ENCODE assay signal across 8 cellular contexts in genomic region chr1:21703318-21703963, GRCh38. TPM values are rescaled to one million over a fixed set of nuclear protein-coding genes. Genes with fewer than 3 reads are reported as not detected.
A peak's percentile ranks its signal among the peaks of the same experiment; 100 is the strongest.
DNase-seq lines count a peak whose midpoint lies in the region; ATAC-seq and TF ChIP-seq lines count a peak whose summit lies in the region.

No MANE protein-coding gene starts in this region.

- H3K27ac Mint-ChIP-seq in MCF 10A (ENCODE audit: low read depth, unreplicated experiment) = peak overlapping the region; percentile 15
- H3K27ac Mint-ChIP-seq in naive thymus-derived CD4-positive, alpha-beta T cell = peak overlapping the region in 1 of 9 donors; percentile 4

- DNase-seq in MCF 10A (ENCODE audit: unreplicated experiment) (peak; percentile 50), breast epithelium (ENCODE audit: low spot score in 2 of 2) (no peak), NCI-H1694 (lab: John Stamatoyannopoulos, UW) (peak; percentile 11), cardiac fibroblast (ENCODE audit: low read depth in 2 of 2) (peak; percentile 70 to 79), GOT3 (lab: John Stamatoyannopoulos, UW) (no peak), left ventricle myocardium superior (no peak), sciatic nerve (ENCODE audit: low spot score) (no peak)
- DNase-seq in naive thymus-derived CD4-positive, alpha-beta T cell = peak in 2 of 9 donors; percentile 5 to 8

- BruUV-seq in MCF 10A (replicated peaks; lab: Mats Ljungman, UMichigan) = no TSS peak

- TF ChIP-seq POLR2A in breast epithelium (IDR thresholded peaks at IDR 0.05) = no peak

- CTCF ChIA-PET in MCF 10A (lab: Yijun Ruan, JAX) = interaction anchor here (0.6 to 1.7 kb wide), 11 partner anchors 10 to 319 kb away, joined by 3 to 6 read pairs (median 4); no protein-coding TSS in a partner anchor
- CTCF ChIA-PET in naive thymus-derived CD4-positive, alpha-beta T cell (lab: Charles Lee) = interaction anchor here (0.5 kb wide), 1 partner anchor 53 kb away, joined by 4 read pairs; no protein-coding TSS in a partner anchor

- no peaks in the 10 kb centered on the region for H3K27me3 ChIP-seq in breast epithelium
- no peaks in the 10 kb centered on the region for H3K27me3 ChIP-seq in naive thymus-derived CD4-positive, alpha-beta T cell (ENCODE audit: control insufficient read depth in 2 of 2, insufficient read depth in 2 of 2, low read length in 2 of 2)

- no peaks in the 10 kb centered on the region for H3K27me3 Mint-ChIP-seq in MCF 10A (ENCODE audit: insufficient read depth, unreplicated experiment)
- H3K27me3 Mint-ChIP-seq in naive thymus-derived CD4-positive, alpha-beta T cell = no peaks in the 10 kb centered on the region

- peaks cover 88% of the 10 kb centered on the region for H3K36me3 Mint-ChIP-seq in MCF 10A (ENCODE audit: insufficient read depth, unreplicated experiment)
- H3K36me3 Mint-ChIP-seq in naive thymus-derived CD4-positive, alpha-beta T cell = peaks cover 11 to 60% (median 24%) of the 10 kb centered on the region in 5 donors

- POLR2A ChIA-PET in MCF 10A (lab: Yijun Ruan, JAX) = interaction anchor here (0.6 kb wide), 1 partner anchor 30 kb away, joined by 4 read pairs; no protein-coding TSS in a partner anchor
- POLR2A ChIA-PET in naive thymus-derived CD4-positive, alpha-beta T cell (lab: Charles Lee) = no interaction called here

- TF ChIP-seq CTCF in MCF 10A (IDR thresholded peaks at IDR 0.05; ENCODE audit: unreplicated experiment) (peak; percentile 44), breast epithelium (IDR thresholded peaks at IDR 0.05) (no peak), cardiac fibroblast (IDR thresholded peaks at IDR 0.05; ENCODE audit: low read depth, low read length) (peak; percentile 54)

- H3K4me1 ChIP-seq in breast epithelium = no peaks in the 10 kb centered on the region
- no peaks in the 10 kb centered on the region for H3K4me1 ChIP-seq in naive thymus-derived CD4-positive, alpha-beta T cell (ENCODE audit: control insufficient read depth in 2 of 2, insufficient read depth in 2 of 2, low read length in 2 of 2)

- ATAC-seq in naive thymus-derived CD4-positive, alpha-beta T cell = peak; percentile 44
- ATAC-seq in left ventricle myocardium superior (no peak), sciatic nerve (no peak)

- H3K4me1 Mint-ChIP-seq in MCF 10A (ENCODE audit: insufficient read depth, unreplicated experiment) = no peaks in the 10 kb centered on the region
- H3K4me1 Mint-ChIP-seq in naive thymus-derived CD4-positive, alpha-beta T cell = peaks cover 0 to 24% (median 0%) of the 10 kb centered on the region in 7 donors

- H3K4me3 Mint-ChIP-seq in MCF 10A (ENCODE audit: unreplicated experiment) = no peak overlapping the region
- no peak overlapping the region for H3K4me3 Mint-ChIP-seq in naive thymus-derived CD4-positive, alpha-beta T cell

- no peaks in the 10 kb centered on the region for H3K9me3 Mint-ChIP-seq in MCF 10A (ENCODE audit: unreplicated experiment)
- no peaks in the 10 kb centered on the region for H3K9me3 Mint-ChIP-seq in naive thymus-derived CD4-positive, alpha-beta T cell

- peaks cover 3% of the 10 kb centered on the region for H3K36me3 ChIP-seq in breast epithelium
- H3K36me3 ChIP-seq in naive thymus-derived CD4-positive, alpha-beta T cell (ENCODE audit: control insufficient read depth in 2 of 3, insufficient read depth in 3 of 3, low read length in 3 of 3) = peaks cover 9 to 72% (median 23%) of the 10 kb centered on the region in 3 experiments

- H3K4me3 ChIP-seq in breast epithelium = no peak overlapping the region
- H3K4me3 ChIP-seq in cardiac fibroblast (replicated peaks in 1 of 2; ENCODE audit: low read depth in 2 of 2, low read length in 2 of 2) = no peak overlapping the region
- H3K4me3 ChIP-seq in naive thymus-derived CD4-positive, alpha-beta T cell (ENCODE audit: low read length) = no peak overlapping the region

- intact Hi-C loops in MCF 10A (cut with micrococcal nuclease) (loop anchor here (1.0 to 5.0 kb wide), 3 partner anchors 79 to 319 kb away; no protein-coding TSS in a partner anchor), breast epithelium (cut with DNase I; ENCODE audit: low total_unique reads) (no loop called here), left ventricle myocardium superior (cut with micrococcal nuclease) (no loop called here), sciatic nerve (cut with DNase I) (no loop called here)
- intact Hi-C loops in naive thymus-derived CD4-positive, alpha-beta T cell (cut with micrococcal nuclease) = loop anchor here (1.0 to 5.0 kb wide), 4 partner anchors 79 to 319 kb away; partner anchors contain the start of gene USP48 (in 1 of the 2)

- H3K27ac ChIP-seq in breast epithelium = no peak overlapping the region
- H3K27ac ChIP-seq in naive thymus-derived CD4-positive, alpha-beta T cell (ENCODE audit: low read depth, low read length) = no peak overlapping the region

- H3K9me3 ChIP-seq in breast epithelium = no peaks in the 10 kb centered on the region
- no peaks in the 10 kb centered on the region for H3K9me3 ChIP-seq in naive thymus-derived CD4-positive, alpha-beta T cell (ENCODE audit: control insufficient read depth in 2 of 3, low read length in 3 of 3)

RNA-seq across cellular contexts. Expression of gene RAP1GAP, which starts 34.3 kb away (rescaled TPM):
- total RNA-seq in MCF 10A (2022) (0.22 TPM in 1 of 2 replicates, not detected in the other), breast epithelium (1 to 10 TPM in 2 of 3 donors, under 1 TPM in 1; 0.32 to 7.2 (median 6.0) TPM), left ventricle myocardium superior (3.4 TPM), sciatic nerve (14.7 TPM)
- 1 to 10 TPM in 1 of 5 experiments, under 1 TPM in 3, not detected in 1; 0.16 to 1.4 (median 0.42) TPM for total RNA-seq in naive thymus-derived CD4-positive, alpha-beta T cell
- polyA plus RNA-seq in naive thymus-derived CD4-positive, alpha-beta T cell = not detected

Comparison
In these comparisons a context has a peak if more than half of its experiments do, and no peak if none do; other contexts are left out.
1. DNase-seq: peak in MCF 10A (single experiment), NCI-H1694 (single experiment) and cardiac fibroblast (2 of 2); none in breast epithelium (0 of 2), GOT3 (single experiment), left ventricle myocardium superior (single experiment) and sciatic nerve (single experiment).
2. CTCF ChIP-seq: peak in MCF 10A (single experiment) and cardiac fibroblast (single experiment); none in breast epithelium (0 of 3).
3. intact Hi-C loops: an anchor here in MCF 10A (1.0 to 5.0 kb wide) and naive thymus-derived CD4-positive, alpha-beta T cell (1.0 to 5.0 kb wide); none called in breast epithelium, left ventricle myocardium superior and sciatic nerve.